ENCODE assay signal across 9 cellular contexts in the genomic region with DNA sequence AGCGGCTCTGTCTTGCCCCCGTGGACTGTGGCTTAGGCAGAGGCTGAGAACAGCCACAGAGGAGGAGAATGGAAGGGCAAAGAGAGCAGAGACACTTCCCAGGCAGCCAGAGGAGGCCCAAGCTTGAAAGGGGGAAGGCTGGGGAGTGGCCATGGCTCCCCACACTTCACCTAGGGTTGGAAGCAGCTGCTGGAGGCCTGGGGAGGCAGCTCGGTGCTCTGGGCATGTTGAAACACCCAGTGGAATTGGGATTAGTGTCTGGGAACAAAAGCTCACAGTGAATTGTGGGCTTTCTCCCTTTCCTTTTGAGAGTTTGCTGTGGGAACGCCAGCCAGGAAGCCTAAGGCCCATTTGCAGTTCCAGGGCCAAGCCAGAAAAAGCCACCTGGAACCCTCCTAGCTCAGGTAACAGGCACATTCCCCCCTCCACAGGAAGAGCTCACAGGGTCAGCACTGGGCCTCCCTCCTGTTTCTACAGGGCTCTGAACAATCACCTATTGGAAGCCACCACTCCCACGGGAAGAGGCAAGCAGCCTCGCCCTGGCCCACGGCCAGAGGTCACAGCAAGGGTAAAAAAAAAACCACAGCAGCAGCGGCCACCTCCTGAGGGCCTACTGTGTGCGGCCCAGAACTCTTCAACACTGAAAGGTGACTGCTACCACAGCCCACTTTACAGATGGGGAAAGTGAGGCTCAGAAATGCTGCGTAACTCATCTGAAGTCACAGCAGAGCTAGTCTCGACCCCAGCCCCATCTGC. TPM values are rescaled to one million over a fixed set of nuclear protein-coding genes. Genes with fewer than 3 reads are reported as not detected.
A peak's percentile ranks its signal among the peaks of the same experiment; 100 is the strongest.
DNase-seq lines count a peak whose midpoint lies in the region; ATAC-seq and TF ChIP-seq lines count a peak whose summit lies in the region.
"Had no signal": no experiment of that assay in that cellular context is flagged by ENCODE, and none has a peak within 500 bp of the region (broad histone marks: within the 10 kb centered on the region; RNA-seq: fewer than 3 reads in every experiment).

No MANE protein-coding gene starts in this region.

- H3K27me3 Mint-ChIP-seq in IgD-negative memory B cell: no peaks in the 10 kb centered on the region

- H3K27ac ChIP-seq in 22Rv1 (peak overlapping the region; percentile 47), body of pancreas (peak overlapping the region; percentile 20 to 93 (median 58)), muscle layer of colon (ENCODE audit: low read depth, low read length) (peak overlapping the region; percentile 94)

- peaks cover 49 to 67% (median 67%) of the 10 kb centered on the region in 3 donors for H3K4me1 Mint-ChIP-seq in IgD-negative memory B cell

- no peaks in the 10 kb centered on the region for H3K27me3 ChIP-seq in body of pancreas
- H3K27me3 ChIP-seq in muscle layer of colon (ENCODE audit: control insufficient read depth in 1 of 2, insufficient read depth in 2 of 2, low read length in 2 of 2): no peaks in the 10 kb centered on the region

- no peaks in the 10 kb centered on the region for H3K9me3 ChIP-seq in body of pancreas
- no peaks in the 10 kb centered on the region for H3K9me3 ChIP-seq in muscle layer of colon (ENCODE audit: low read length)

- ATAC-seq in body of pancreas (no peak), GM21390 (IDR thresholded peaks at IDR 0.05; ENCODE audit: unreplicated experiment) (no peak), HG03439 (IDR thresholded peaks at IDR 0.05; ENCODE audit: unreplicated experiment) (no peak)

- peaks cover 5% of the 10 kb centered on the region for H3K36me3 Mint-ChIP-seq in IgD-negative memory B cell

- TF ChIP-seq CTCF in 22Rv1 (IDR thresholded peaks at IDR 0.05) (no peak), body of pancreas (IDR thresholded peaks at IDR 0.05) (no peak)

- H3K36me3 ChIP-seq in body of pancreas (replicated peaks in 1 of 2; ENCODE audit: insufficient read depth in 1 of 2, low read depth in 2 of 2): no peaks in the 10 kb centered on the region
- H3K36me3 ChIP-seq in muscle layer of colon (ENCODE audit: insufficient read depth, low read length): no peaks in the 10 kb centered on the region

- DNase-seq in body of pancreas (no peak), hepatic stellate cell (ENCODE audit: low spot score) (no peak), dermis blood vessel endothelial cell (no peak)
- DNase-seq: KG1 had no signal

- H3K4me1 ChIP-seq in body of pancreas (peaks cover 62% of the 10 kb centered on the region), muscle layer of colon (ENCODE audit: insufficient read depth, low read length) (peaks cover 63% of the 10 kb centered on the region)

- intact Hi-C loops in body of pancreas (cut with DNase I): no loop called here

- peak overlapping the region in 2 of 4 donors; percentile 12 to 30 for H3K4me3 Mint-ChIP-seq in IgD-negative memory B cell

- H3K4me3 ChIP-seq in body of pancreas: no peak overlapping the region
- H3K4me3 ChIP-seq in muscle layer of colon (ENCODE audit: low read depth in 1 of 2, low read length in 2 of 2): no peak overlapping the region

- TF ChIP-seq POLR2A in body of pancreas (IDR thresholded peaks at IDR 0.05): no peak

- H3K9me3 Mint-ChIP-seq in IgD-negative memory B cell: peaks cover 0 to 3% (median 0%) of the 10 kb centered on the region in 3 donors

- H3K9ac ChIP-seq in muscle layer of colon (ENCODE audit: low read length): peak overlapping the region; percentile 14

- H3K27ac Mint-ChIP-seq in IgD-negative memory B cell: peak overlapping the region; percentile 67 to 88 (median 85)

- WGBS in body of pancreas, 2 donors: 30 to 42% methylated on average over 9 to 11 of the region's 11 CpGs

RNA-seq across cellular contexts. Expression of a gene that starts 20.2 kb away (rescaled TPM):
- polyA plus RNA-seq in IgD-negative memory B cell: 90.5 TPM
- total RNA-seq in body of pancreas (10 to 100 TPM; 41.9 to 42.0 TPM), dermis blood vessel endothelial cell (8.3 and 34.4 TPM in 2 replicates)

RNA-seq across cellular contexts. Expression of a gene that starts 22.9 kb away (rescaled TPM):
- polyA plus RNA-seq in IgD-negative memory B cell: 44.9 TPM
- 10 to 100 TPM; 23.3 to 39.9 TPM for total RNA-seq in body of pancreas
- total RNA-seq in dermis blood vessel endothelial cell: 8.5 and 9.9 TPM in 2 replicates

RNA-seq across cellular contexts. Expression of a gene that starts 30.0 kb away (rescaled TPM):
- 1.1 TPM for polyA plus RNA-seq in IgD-negative memory B cell
- total RNA-seq in body of pancreas (1 to 10 TPM; 1.3 to 2.6 TPM), dermis blood vessel endothelial cell (0.51 and 0.70 TPM in 2 replicates)

RNA-seq across cellular contexts. Expression of a gene that starts 43.7 kb away (rescaled TPM):
- polyA plus RNA-seq in IgD-negative memory B cell: 32.5 TPM
- 10 to 100 TPM; 36.6 to 63.8 TPM for total RNA-seq in body of pancreas
- 50.0 and 98.0 TPM in 2 replicates for total RNA-seq in dermis blood vessel endothelial cell
